Comparison of ENCODE assay signal across 28 cellular contexts in the genomic region with DNA sequence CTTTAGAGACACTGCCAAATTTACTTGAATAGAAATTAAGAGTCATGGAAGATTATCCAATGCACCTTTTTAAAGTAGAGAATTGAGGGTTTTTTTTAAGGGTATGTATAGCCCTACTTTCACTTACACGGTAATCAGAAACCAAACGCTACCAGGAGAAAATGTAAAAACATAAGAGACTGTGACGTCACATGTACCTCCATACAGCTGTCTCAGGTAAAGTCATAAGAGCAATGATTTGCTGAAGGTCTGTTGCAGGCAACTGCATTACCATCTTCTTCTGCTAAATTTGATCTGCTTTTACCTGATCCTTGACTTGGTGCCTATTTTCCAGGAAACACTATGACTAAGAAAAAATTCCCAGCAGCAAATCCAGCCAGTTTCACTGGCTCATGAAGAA.
"Had no signal": no experiment of that assay in that cellular context is flagged by ENCODE, and none has a peak within 500 bp of the region (broad histone marks: within the 10 kb centered on the region; RNA-seq: fewer than 3 reads in every experiment).

No MANE protein-coding gene starts in this region.

- H3K4me3 ChIP-seq: colonic mucosa, coronary artery, dorsolateral prefrontal cortex, esophagus muscularis mucosa, esophagus squamous epithelium, gastrocnemius medialis, gastroesophageal sphincter, heart left ventricle, heart right ventricle had no signal

- H3K27me3 ChIP-seq: colonic mucosa, esophagus muscularis mucosa, esophagus squamous epithelium, foreskin keratinocyte, gastrocnemius medialis, gastroesophageal sphincter, heart left ventricle had no signal

- H3K36me3 ChIP-seq: colonic mucosa, esophagus muscularis mucosa, esophagus squamous epithelium, gastrocnemius medialis, gastroesophageal sphincter, heart left ventricle, heart right ventricle had no signal

- ATAC-seq: effector memory CD8-positive, alpha-beta T cell; esophagus mucosa; foreskin keratinocyte; gastrocnemius medialis; gastroesophageal sphincter; heart left ventricle; heart right ventricle had no signal

- H3K27ac ChIP-seq: colonic mucosa, coronary artery, dorsolateral prefrontal cortex, epithelial cell of prostate, esophagus muscularis mucosa, esophagus squamous epithelium, foreskin keratinocyte, gastrocnemius medialis, gastroesophageal sphincter, heart left ventricle, heart right ventricle had no signal

- FAIRE-seq: colon, endometrium, endothelial cell of umbilical vein, frontal cortex had no signal

- DNase-seq: colonic mucosa; cortex of kidney; dermis blood vessel endothelial cell; dorsolateral prefrontal cortex; effector CD4-positive, alpha-beta T cell; effector CD8-positive, alpha-beta T cell; effector memory CD4-positive, alpha-beta T cell; effector memory CD8-positive, alpha-beta T cell; endodermal cell; erythroblast; esophagus squamous epithelium; foreskin fibroblast; foreskin keratinocyte; foreskin melanocyte; gastrocnemius medialis; glutamatergic neuron; head of caudate nucleus; heart left ventricle; heart right ventricle had no signal

- H3K9me3 ChIP-seq: colonic mucosa, esophagus muscularis mucosa, esophagus squamous epithelium, gastrocnemius medialis, gastroesophageal sphincter, heart left ventricle, heart right ventricle had no signal

- H3K4me1 ChIP-seq: colonic mucosa, esophagus muscularis mucosa, esophagus squamous epithelium, foreskin keratinocyte, gastrocnemius medialis, gastroesophageal sphincter, heart left ventricle, heart right ventricle had no signal
